ENCODE assay signal across 8 cellular contexts in genomic region chr1:145720878-145721671, GRCh38. TPM values are rescaled to one million over a fixed set of nuclear protein-coding genes. Genes with fewer than 3 reads are reported as not detected.
DNase-seq lines count a peak whose midpoint lies in the region; ATAC-seq, FAIRE-seq and TF ChIP-seq lines count a peak whose summit lies in the region.

No MANE protein-coding gene starts in this region.

- H3K27me3 ChIP-seq in KMS-11 (ENCODE audit: insufficient read depth, low read depth), result no peaks in the 10 kb centered on the region
- no peaks in the 10 kb centered on the region for H3K27me3 ChIP-seq in psoas muscle (ENCODE audit: insufficient read depth in 3 of 3, low read length in 2 of 3)

- no peak overlapping the region for H3K27ac ChIP-seq in KMS-11
- no peak overlapping the region for H3K27ac ChIP-seq in psoas muscle
- H3K27ac ChIP-seq in urinary bladder (ENCODE audit: low read depth), result no peak overlapping the region

- 7 to 9% (median 7%) methylated on average over 47 of the region's 47 CpGs for WGBS in psoas muscle, 3 donors
- WGBS in urinary bladder, result 7% methylated on average over 47 of the region's 47 CpGs

- peak overlapping the region; percentile 62 for H2AFZ ChIP-seq in KMS-11 (ENCODE audit: low read depth)

- intact Hi-C loops in left ventricle myocardium superior (cut with micrococcal nuclease), result no loop called here
- intact Hi-C loops in psoas muscle (cut with DNase I), result no loop called here

- H3K36me3 Mint-ChIP-seq in activated naive CD8-positive, alpha-beta T cell treated with anti-CD3 and anti-CD28 coated beads, Interleukin-2, amount 50 U/mL, for 24 hours (ENCODE audit: low read depth), result no peaks in the 10 kb centered on the region

- peaks cover 9% of the 10 kb centered on the region for H3K27me3 Mint-ChIP-seq in activated naive CD8-positive, alpha-beta T cell treated with anti-CD3 and anti-CD28 coated beads, Interleukin-2, amount 50 U/mL, for 24 hours

- H3K9me3 ChIP-seq in psoas muscle, result no peaks in the 10 kb centered on the region

- H3K36me3 ChIP-seq in KMS-11 (ENCODE audit: insufficient read depth) (no peaks in the 10 kb centered on the region), psoas muscle (ENCODE audit: insufficient read depth in 1 of 2, low read depth in 1 of 2) (no peaks in the 10 kb centered on the region), urinary bladder (ENCODE audit: insufficient read depth) (no peaks in the 10 kb centered on the region)

- TF ChIP-seq CTCF in KMS-11 (conservative IDR thresholded peaks at IDR 0.05; ENCODE audit: low read depth, low read length) (peak; percentile 100), psoas muscle (IDR thresholded peaks at IDR 0.05) (peak; percentile 96)

- no peaks in the 10 kb centered on the region for H3K79me2 ChIP-seq in KMS-11 (ENCODE audit: insufficient read depth, low read depth)

- DNase-seq in Ammon's horn (ENCODE audit: low spot score) (peak; percentile 73), GM19239 (ENCODE audit: insufficient read length, low spot score) (peak; percentile 58), SW480 (ENCODE audit: low spot score) (peak; percentile 45), left ventricle myocardium superior (peak; percentile 83), psoas muscle (peak; percentile 77 to 81)
- peak; percentile 85 for DNase-seq in activated naive CD8-positive, alpha-beta T cell treated with anti-CD3 and anti-CD28 coated beads, Interleukin-2, amount 50 U/mL, for 24 hours

- peak; percentile 83 for ATAC-seq in activated naive CD8-positive, alpha-beta T cell treated with anti-CD3 and anti-CD28 coated beads, Interleukin-2, amount 50 U/mL, for 24 hours
- ATAC-seq in left ventricle myocardium superior, result peak; percentile 95
- peak; percentile 88 to 97 (median 93) for ATAC-seq in psoas muscle

- H3K27ac Mint-ChIP-seq in activated naive CD8-positive, alpha-beta T cell treated with anti-CD3 and anti-CD28 coated beads, Interleukin-2, amount 50 U/mL, for 24 hours, result peak overlapping the region; percentile 74

- H3K4me3 Mint-ChIP-seq in activated naive CD8-positive, alpha-beta T cell treated with anti-CD3 and anti-CD28 coated beads, Interleukin-2, amount 50 U/mL, for 24 hours, result peak overlapping the region; percentile 78

- H3K4me1 ChIP-seq in KMS-11 (ENCODE audit: low read depth, poor library complexity, severe bottlenecking) (peaks cover 31% of the 10 kb centered on the region), psoas muscle (peaks cover 6% of the 10 kb centered on the region), urinary bladder (ENCODE audit: insufficient read depth) (no peaks in the 10 kb centered on the region)

- H3K4me2 ChIP-seq in KMS-11, result peak overlapping the region; percentile 45

- FAIRE-seq in GM19239 (lab: Jason Lieb, UNC), result no peak

- H3K9me3 Mint-ChIP-seq in activated naive CD8-positive, alpha-beta T cell treated with anti-CD3 and anti-CD28 coated beads, Interleukin-2, amount 50 U/mL, for 24 hours, result no peaks in the 10 kb centered on the region

- H3K9ac ChIP-seq in KMS-11, result no peak overlapping the region

- peaks cover 33% of the 10 kb centered on the region for H3K4me1 Mint-ChIP-seq in activated naive CD8-positive, alpha-beta T cell treated with anti-CD3 and anti-CD28 coated beads, Interleukin-2, amount 50 U/mL, for 24 hours

- H3K4me3 ChIP-seq in KMS-11 (IDR thresholded peaks at IDR 0.05; ENCODE audit: insufficient read depth, low read depth, low read length) (peak overlapping the region; percentile 67), psoas muscle (peak overlapping the region; percentile 51), urinary bladder (ENCODE audit: low read depth, low read length) (peak overlapping the region; percentile 19)

- H4K20me1 ChIP-seq in KMS-11 (ENCODE audit: insufficient read depth), result no peaks in the 10 kb centered on the region

RNA-seq across cellular contexts. Expression of gene CD160, which starts 1.8 kb away (rescaled TPM):
- total RNA-seq in left ventricle myocardium superior (0.37 TPM), psoas muscle (not detected), urinary bladder (1.0 TPM)
- polyA plus RNA-seq in psoas muscle (under 1 TPM in 1 of 3 donors, not detected in 2; 0.03 TPM), urinary bladder (0.25 TPM)

RNA-seq across cellular contexts. Expression of gene PDZK1, which starts 13.9 kb away (rescaled TPM):
- total RNA-seq in left ventricle myocardium superior (not detected), psoas muscle (under 1 TPM in 2 of 4 donors, not detected in 2; 0.36 to 0.52 TPM), urinary bladder (0.37 TPM)
- polyA plus RNA-seq in psoas muscle (1 to 10 TPM in 1 of 3 donors, under 1 TPM in 1, not detected in 1; 0.15 to 1.6 TPM), urinary bladder (0.18 TPM)
